Comparison of ENCODE assay signal across 13 cellular contexts in genomic region chr9:128987800-128988199, GRCh38. TPM values are rescaled to one million over a fixed set of nuclear protein-coding genes. Genes with fewer than 3 reads are reported as not detected.
DNase-seq lines count a peak whose midpoint lies in the region; ATAC-seq and TF ChIP-seq lines count a peak whose summit lies in the region.
"Had no signal": no experiment of that assay in that cellular context is flagged by ENCODE, and none has a peak within 500 bp of the region (broad histone marks: within the 10 kb centered on the region; RNA-seq: fewer than 3 reads in every experiment).

No MANE protein-coding gene starts in this region.

- H3K4me3 ChIP-seq in hepatocyte, result no peak overlapping the region
- H3K4me3 ChIP-seq: upper lobe of left lung had no signal

- no peaks in the 10 kb centered on the region for H4K20me1 ChIP-seq in hepatocyte (ENCODE audit: insufficient read depth, poor library complexity, severe bottlenecking)

- 96% methylated on average over 5 of the region's 5 CpGs for WGBS in hepatocyte (ENCODE audit: low lambda C conversion rate, missing lambda C conversion rate)

- H2AFZ ChIP-seq in hepatocyte, result no peak overlapping the region

- H3K36me3 ChIP-seq in hepatocyte (replicated peaks; ENCODE audit: insufficient read depth, low read depth), result no peaks in the 10 kb centered on the region

- DNase-seq in ACHN (peak; percentile 86), LHCN-M2 (ENCODE audit: low read depth) (peak; percentile 94), dedifferentiated amniotic fluid mesenchymal stem cell (ENCODE audit: extremely low spot score) (peak; percentile 75), omental fat pad (ENCODE audit: low spot score) (no peak), hepatocyte (ENCODE audit: low spot score) (no peak), G401 (ENCODE audit: low spot score) (no peak)
- DNase-seq: natural killer cell; NCI-H774; stimulated activated CD4-positive, alpha-beta T cell treated with anti-CD3 and anti-CD28 coated beads, Interleukin-4, amount 100 ng/mL, for 4 hours; upper lobe of left lung had no signal

- no peak for TF ChIP-seq CTCF in omental fat pad (IDR thresholded peaks at IDR 0.05)
- no peak for TF ChIP-seq CTCF in hepatocyte (IDR thresholded peaks at IDR 0.05; ENCODE audit: poor library complexity)

- in situ Hi-C loops in ACHN (cut with HindIII; ENCODE audit: low pct_ligation_motif_present, low pct_unique_long_range_greater_than_20kb, low sequenced_read_pairs) (no loop called here), G401 (cut with HindIII; ENCODE audit: low sequenced_read_pairs) (no loop called here)

- H3K4me1 ChIP-seq in hepatocyte (ENCODE audit: insufficient read depth), result no peaks in the 10 kb centered on the region
- H3K4me1 ChIP-seq: upper lobe of left lung had no signal

- H3K27ac ChIP-seq in hepatocyte, result no peak overlapping the region
- H3K27ac ChIP-seq: KMS-11, upper lobe of left lung had no signal

- H3K9me2 ChIP-seq in hepatocyte (replicated peaks; ENCODE audit: insufficient read depth), result no peaks in the 10 kb centered on the region

- H3K79me2 ChIP-seq in hepatocyte, result no peaks in the 10 kb centered on the region

- ATAC-seq in omental fat pad (ENCODE audit: low FRiP score), result peak; percentile 65
- ATAC-seq in GM21825 (IDR thresholded peaks at IDR 0.05; ENCODE audit: unreplicated experiment), result no peak
- ATAC-seq in HG03025 (IDR thresholded peaks at IDR 0.05; ENCODE audit: low FRiP score, unreplicated experiment), result no peak
- ATAC-seq: natural killer cell had no signal

- H3K9me3 ChIP-seq in hepatocyte (ENCODE audit: low read depth), result no peaks in the 10 kb centered on the region
- H3K9me3 ChIP-seq: upper lobe of left lung had no signal

- H3K27me3 ChIP-seq in hepatocyte, result no peaks in the 10 kb centered on the region
- H3K27me3 ChIP-seq: upper lobe of left lung had no signal

- no peak overlapping the region for H3K4me2 ChIP-seq in hepatocyte
- H3K4me2 ChIP-seq: KMS-11 had no signal

RNA-seq across cellular contexts. Expression of gene NUP188, which starts 40.3 kb away (rescaled TPM):
- total RNA-seq in LHCN-M2 (2014; rRNA removed) (61.6 and 80.0 TPM in 2 replicates), omental fat pad (10 to 100 TPM; 27.2 to 70.6 (median 38.3) TPM), hepatocyte (24.4 and 28.1 TPM in 2 replicates)
- 37.5 TPM for polyA plus RNA-seq in LHCN-M2 (2012)
- 28.1 and 31.2 TPM in 2 replicates for polyA plus RNA-seq in hepatocyte
- 33.2 and 68.6 TPM in 2 replicates for total RNA-seq in G401 (2014; rRNA removed; shearing (Covaris generic))

RNA-seq across cellular contexts. Expression of gene SH3GLB2, which starts 40.3 kb away (rescaled TPM):
- total RNA-seq in LHCN-M2 (2014; rRNA removed) (48.2 and 52.6 TPM in 2 replicates), omental fat pad (10 to 100 TPM; 55.5 to 75.5 (median 65.1) TPM), hepatocyte (68.3 and 85.4 TPM in 2 replicates)
- polyA plus RNA-seq in LHCN-M2 (2012), result 36.8 TPM
- 124 and 189 TPM in 2 replicates for polyA plus RNA-seq in hepatocyte
- total RNA-seq in G401 (2014; rRNA removed; shearing (Covaris generic)), result 43.6 and 54.3 TPM in 2 replicates

RNA-seq across cellular contexts. Expression of gene DOLK, which starts 40.4 kb away (rescaled TPM):
- 34.4 and 39.0 TPM in 2 replicates for total RNA-seq in LHCN-M2 (2014; rRNA removed)
- polyA plus RNA-seq in LHCN-M2 (2012), result 24.8 TPM
- total RNA-seq in omental fat pad, result 10 to 100 TPM; 13.3 to 23.2 (median 17.7) TPM
- 30.2 and 34.2 TPM in 2 replicates for total RNA-seq in hepatocyte
- polyA plus RNA-seq in hepatocyte, result 37.4 and 45.0 TPM in 2 replicates
- 33.7 and 38.6 TPM in 2 replicates for total RNA-seq in G401 (2014; rRNA removed; shearing (Covaris generic))

RNA-seq across cellular contexts. Expression of gene MIGA2, which starts 48.6 kb away (rescaled TPM):
- 29.1 and 31.4 TPM in 2 replicates for total RNA-seq in LHCN-M2 (2014; rRNA removed)
- 13.2 TPM for polyA plus RNA-seq in LHCN-M2 (2012)
- 10 to 100 TPM; 19.4 to 38.5 (median 20.9) TPM for total RNA-seq in omental fat pad
- total RNA-seq in hepatocyte, result 16.8 and 29.5 TPM in 2 replicates
- polyA plus RNA-seq in hepatocyte, result 23.4 and 33.3 TPM in 2 replicates
- total RNA-seq in G401 (2014; rRNA removed; shearing (Covaris generic)), result 7.8 and 20.5 TPM in 2 replicates

Comparison
In these comparisons a context has a peak if more than half of its experiments do, and no peak if none do; other contexts are left out.
1. DNase-seq: peak in ACHN (single experiment), LHCN-M2 (single experiment) and dedifferentiated amniotic fluid mesenchymal stem cell (single experiment); none in omental fat pad (single experiment), hepatocyte (single experiment) and G401 (single experiment).